8 cellular contexts compared by ENCODE assay signal in the genomic region with DNA sequence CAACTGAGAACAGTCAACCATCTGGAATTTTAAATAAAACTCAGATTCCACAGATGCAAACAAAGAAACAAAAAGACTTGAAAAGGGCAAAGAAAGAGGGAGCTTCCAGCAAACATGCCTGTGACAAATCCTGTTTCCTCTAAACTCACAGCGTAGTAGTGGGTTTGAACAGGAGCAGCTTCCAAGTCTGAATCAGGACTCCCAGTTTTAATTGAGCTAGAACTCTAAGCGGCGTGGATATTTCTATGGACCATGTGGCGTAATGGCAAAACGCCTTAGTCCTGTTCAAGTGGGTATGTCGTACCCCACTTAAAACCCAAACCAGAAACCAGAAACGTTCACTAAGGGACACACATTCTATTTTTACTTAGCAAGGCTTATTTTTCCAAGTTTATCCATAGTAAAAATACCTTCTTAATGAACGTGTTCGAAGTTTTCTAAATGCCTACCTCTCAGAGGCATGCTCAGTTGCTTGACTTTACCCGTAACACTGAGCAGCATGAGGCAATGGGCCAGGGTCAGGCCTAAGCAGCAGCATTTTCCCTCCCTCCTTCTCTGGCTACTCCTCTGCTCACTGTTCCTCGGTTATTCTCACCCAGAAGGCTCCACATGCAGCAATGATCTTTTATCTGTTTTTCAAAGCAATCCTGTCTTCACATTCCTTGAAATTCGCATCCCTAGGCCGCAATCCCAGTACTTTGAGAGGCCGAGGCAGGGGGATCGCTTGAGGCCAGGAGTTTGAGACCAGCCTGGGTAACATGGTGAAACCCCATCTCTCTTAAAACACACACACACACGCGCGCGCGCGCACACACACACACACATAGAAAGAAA.
A peak's percentile ranks its signal among the peaks of the same experiment; 100 is the strongest.
DNase-seq lines count a peak whose midpoint lies in the region; ATAC-seq, FAIRE-seq and TF ChIP-seq lines count a peak whose summit lies in the region.

No MANE protein-coding gene starts in this region.

- peak overlapping the region; percentile 6; the same call in 2 of the 3 replicates for H3K4me2 ChIP-seq in A549

- H3K4me1 ChIP-seq in A549 (peaks cover 43% of the 10 kb centered on the region), HUES64 (ENCODE audit: insufficient read depth, low read length) (peaks cover 45% of the 10 kb centered on the region), duodenal mucosa (ENCODE audit: control insufficient read depth in 1 of 2, insufficient read depth in 2 of 2, low read length in 2 of 2) (peaks cover 15 to 36% of the 10 kb centered on the region in 2 donors), muscle layer of duodenum (ENCODE audit: control insufficient read depth in 1 of 2, insufficient read depth in 2 of 2, low read length in 2 of 2) (peaks cover 17 to 22% of the 10 kb centered on the region in 2 donors)

- no peak for FAIRE-seq in A549 (lab: Jason Lieb, UNC)

- H3K9ac ChIP-seq in HUES64 (ENCODE audit: low read depth, low read length) (peak overlapping the region; percentile 49), duodenal mucosa (ENCODE audit: low read depth in 1 of 2, low read length in 2 of 2) (no peak overlapping the region)

- H3K27ac ChIP-seq in A549 (peak overlapping the region in 1 of 2 experiments; percentile 22; a peak in 2 of 6 replicates), HUES64 (ENCODE audit: low read depth, low read length) (peak overlapping the region; percentile 83), duodenal mucosa (ENCODE audit: low read depth, low read length) (peak overlapping the region; percentile 51), muscle layer of duodenum (ENCODE audit: low read length) (peak overlapping the region; percentile 85)

- peak in 1 of 2 experiments; percentile 21; a peak in 2 of 6 replicates for ATAC-seq in A549

- TF ChIP-seq RAD21 in A549 (conservative IDR thresholded peaks at IDR 0.05 in 1 of 2, IDR thresholded peaks at IDR 0.05 in 1 of 2), result no peak

- DNase-seq in A549 (ENCODE audit: low read depth in 1 of 2, low spot score in 1 of 2), result peak in 1 of 2 experiments; percentile 39
- no peak for DNase-seq in NCI-H748 (lab: John Stamatoyannopoulos, UW; ENCODE audit: unreplicated experiment)
- no peak for DNase-seq in GM19240 (ENCODE audit: insufficient read length, low spot score)
- no peak for DNase-seq in SIG-M5 (lab: John Stamatoyannopoulos, UW)
- DNase-seq in RKO (ENCODE audit: low spot score), result no peak

- H3K27me3 ChIP-seq in HUES64 (ENCODE audit: insufficient read depth, low read length) (no peaks in the 10 kb centered on the region), duodenal mucosa (ENCODE audit: control insufficient read depth in 1 of 2, insufficient read depth in 2 of 2, low read length in 2 of 2) (peaks cover 14 to 24% of the 10 kb centered on the region in 2 donors), muscle layer of duodenum (ENCODE audit: low read depth, low read length) (no peaks in the 10 kb centered on the region)

- no peak for TF ChIP-seq POLR2A in A549 (IDR thresholded peaks at IDR 0.05; ENCODE audit: low read length)

- TF ChIP-seq EP300 in A549 (IDR thresholded peaks at IDR 0.05), result no peak

- no peaks in the 10 kb centered on the region for H3K36me3 ChIP-seq in HUES64 (ENCODE audit: insufficient read depth, low read length)
- H3K36me3 ChIP-seq in duodenal mucosa (ENCODE audit: control insufficient read depth in 1 of 2, insufficient read depth in 2 of 2, low read length in 2 of 2), result peaks cover 0 to 3% of the 10 kb centered on the region in 2 donors
- H3K36me3 ChIP-seq in muscle layer of duodenum (ENCODE audit: control insufficient read depth in 1 of 2, insufficient read depth in 2 of 2, low read length in 2 of 2), result no peaks in the 10 kb centered on the region

- no peak for TF ChIP-seq CTCF in A549 (IDR thresholded peaks at IDR 0.05)

- H3K9me3 ChIP-seq in A549 (no peaks in the 10 kb centered on the region), HUES64 (ENCODE audit: insufficient read depth, low read depth, low read length) (no peaks in the 10 kb centered on the region), duodenal mucosa (ENCODE audit: control insufficient read depth in 1 of 2, low read length in 2 of 2) (no peaks in the 10 kb centered on the region), muscle layer of duodenum (ENCODE audit: control insufficient read depth in 1 of 2, low read length in 2 of 2) (no peaks in the 10 kb centered on the region)

- WGBS in A549 (ENCODE audit: missing lambda C conversion rate), result 80% methylated on average over 21 of the region's 21 CpGs
- 71% methylated on average over 15 of the region's 21 CpGs for WGBS in HUES64

- CTCF ChIA-PET in A549 (lab: Yijun Ruan, JAX), result interaction anchor here (0.7 to 1.5 kb wide), 2 partner anchors 8 to 273 kb away, joined by 3 to 4 read pairs; no protein-coding TSS in a partner anchor

- POLR2A ChIA-PET in A549 (lab: Yijun Ruan, JAX), result no interaction called here

- H3K4me3 ChIP-seq in A549 (no peak overlapping the region), HUES64 (ENCODE audit: low read length) (no peak overlapping the region), duodenal mucosa (ENCODE audit: low read depth in 1 of 2, low read length in 2 of 2) (no peak overlapping the region), muscle layer of duodenum (ENCODE audit: low read depth in 1 of 2, low read length in 2 of 2) (no peak overlapping the region)

TF ChIP-seq in A549, 52 proteins besides CTCF, POLR2A, EP300 and RAD21 (continues in another document):
- no peak for TF ChIP-seq SREBF2 (IDR thresholded peaks at IDR 0.05)
- no peak for TF ChIP-seq HOXB13 (CRISPR knock-in tag; IDR thresholded peaks at IDR 0.05; ENCODE audit: low read depth)
- no peak for TF ChIP-seq RARB (CRISPR knock-in tag; IDR thresholded peaks at IDR 0.05)
- TF ChIP-seq, protein P1, sequence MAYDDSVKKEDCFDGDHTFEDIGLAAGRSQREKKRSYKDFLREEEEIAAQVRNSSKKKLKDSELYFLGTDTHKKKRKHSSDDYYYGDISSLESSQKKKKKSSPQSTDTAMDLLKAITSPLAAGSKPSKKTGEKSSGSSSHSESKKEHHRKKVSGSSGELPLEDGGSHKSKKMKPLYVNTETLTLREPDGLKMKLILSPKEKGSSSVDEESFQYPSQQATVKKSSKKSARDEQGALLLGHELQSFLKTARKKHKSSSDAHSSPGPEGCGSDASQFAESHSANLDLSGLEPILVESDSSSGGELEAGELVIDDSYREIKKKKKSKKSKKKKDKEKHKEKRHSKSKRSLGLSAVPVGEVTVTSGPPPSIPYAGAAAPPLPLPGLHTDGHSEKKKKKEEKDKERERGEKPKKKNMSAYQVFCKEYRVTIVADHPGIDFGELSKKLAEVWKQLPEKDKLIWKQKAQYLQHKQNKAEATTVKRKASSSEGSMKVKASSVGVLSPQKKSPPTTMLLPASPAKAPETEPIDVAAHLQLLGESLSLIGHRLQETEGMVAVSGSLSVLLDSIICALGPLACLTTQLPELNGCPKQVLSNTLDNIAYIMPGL (CRISPR knock-in tag; IDR thresholded peaks at IDR 0.05; ENCODE audit: borderline replicate concordance), result no peak
- no peak for TF ChIP-seq HEYL (CRISPR knock-in tag; IDR thresholded peaks at IDR 0.05)
- TF ChIP-seq CBX8 (IDR thresholded peaks at IDR 0.05), result no peak
- no peak for TF ChIP-seq EHF (CRISPR knock-in tag; IDR thresholded peaks at IDR 0.05)
- no peak for TF ChIP-seq TFCP2L1 (CRISPR knock-in tag; IDR thresholded peaks at IDR 0.05)
- TF ChIP-seq, protein P2, sequence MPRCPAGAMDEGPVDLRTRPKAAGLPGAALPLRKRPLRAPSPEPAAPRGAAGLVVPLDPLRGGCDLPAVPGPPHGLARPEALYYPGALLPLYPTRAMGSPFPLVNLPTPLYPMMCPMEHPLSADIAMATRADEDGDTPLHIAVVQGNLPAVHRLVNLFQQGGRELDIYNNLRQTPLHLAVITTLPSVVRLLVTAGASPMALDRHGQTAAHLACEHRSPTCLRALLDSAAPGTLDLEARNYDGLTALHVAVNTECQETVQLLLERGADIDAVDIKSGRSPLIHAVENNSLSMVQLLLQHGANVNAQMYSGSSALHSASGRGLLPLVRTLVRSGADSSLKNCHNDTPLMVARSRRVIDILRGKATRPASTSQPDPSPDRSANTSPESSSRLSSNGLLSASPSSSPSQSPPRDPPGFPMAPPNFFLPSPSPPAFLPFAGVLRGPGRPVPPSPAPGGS (IDR thresholded peaks at IDR 0.05), result no peak
- TF ChIP-seq, protein P3, sequence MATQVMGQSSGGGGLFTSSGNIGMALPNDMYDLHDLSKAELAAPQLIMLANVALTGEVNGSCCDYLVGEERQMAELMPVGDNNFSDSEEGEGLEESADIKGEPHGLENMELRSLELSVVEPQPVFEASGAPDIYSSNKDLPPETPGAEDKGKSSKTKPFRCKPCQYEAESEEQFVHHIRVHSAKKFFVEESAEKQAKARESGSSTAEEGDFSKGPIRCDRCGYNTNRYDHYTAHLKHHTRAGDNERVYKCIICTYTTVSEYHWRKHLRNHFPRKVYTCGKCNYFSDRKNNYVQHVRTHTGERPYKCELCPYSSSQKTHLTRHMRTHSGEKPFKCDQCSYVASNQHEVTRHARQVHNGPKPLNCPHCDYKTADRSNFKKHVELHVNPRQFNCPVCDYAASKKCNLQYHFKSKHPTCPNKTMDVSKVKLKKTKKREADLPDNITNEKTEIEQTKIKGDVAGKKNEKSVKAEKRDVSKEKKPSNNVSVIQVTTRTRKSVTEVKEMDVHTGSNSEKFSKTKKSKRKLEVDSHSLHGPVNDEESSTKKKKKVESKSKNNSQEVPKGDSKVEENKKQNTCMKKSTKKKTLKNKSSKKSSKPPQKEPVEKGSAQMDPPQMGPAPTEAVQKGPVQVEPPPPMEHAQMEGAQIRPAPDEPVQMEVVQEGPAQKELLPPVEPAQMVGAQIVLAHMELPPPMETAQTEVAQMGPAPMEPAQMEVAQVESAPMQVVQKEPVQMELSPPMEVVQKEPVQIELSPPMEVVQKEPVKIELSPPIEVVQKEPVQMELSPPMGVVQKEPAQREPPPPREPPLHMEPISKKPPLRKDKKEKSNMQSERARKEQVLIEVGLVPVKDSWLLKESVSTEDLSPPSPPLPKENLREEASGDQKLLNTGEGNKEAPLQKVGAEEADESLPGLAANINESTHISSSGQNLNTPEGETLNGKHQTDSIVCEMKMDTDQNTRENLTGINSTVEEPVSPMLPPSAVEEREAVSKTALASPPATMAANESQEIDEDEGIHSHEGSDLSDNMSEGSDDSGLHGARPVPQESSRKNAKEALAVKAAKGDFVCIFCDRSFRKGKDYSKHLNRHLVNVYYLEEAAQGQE (IDR thresholded peaks at IDR 0.05), result no peak
- TF ChIP-seq, protein P4, sequence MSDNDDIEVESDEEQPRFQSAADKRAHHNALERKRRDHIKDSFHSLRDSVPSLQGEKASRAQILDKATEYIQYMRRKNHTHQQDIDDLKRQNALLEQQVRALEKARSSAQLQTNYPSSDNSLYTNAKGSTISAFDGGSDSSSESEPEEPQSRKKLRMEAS (IDR thresholded peaks at IDR 0.05), result no peak
- TF ChIP-seq HOXA7 (CRISPR knock-in tag; IDR thresholded peaks at IDR 0.05), result no peak
